Comparison of ENCODE assay signal across 10 cellular contexts in genomic region chr2:219368690-219369108, GRCh38. TPM values are rescaled to one million over a fixed set of nuclear protein-coding genes. Genes with fewer than 3 reads are reported as not detected.
DNase-seq lines count a peak whose midpoint lies in the region; ATAC-seq, FAIRE-seq and TF ChIP-seq lines count a peak whose summit lies in the region.
"Had no signal": no experiment of that assay in that cellular context is flagged by ENCODE, and none has a peak within 500 bp of the region (broad histone marks: within the 10 kb centered on the region; RNA-seq: fewer than 3 reads in every experiment).

No MANE protein-coding gene starts in this region.

- CTCF ChIA-PET in BJ (lab: Yijun Ruan, JAX) = interaction anchor here (0.6 to 3.6 kb wide), 6 partner anchors 10 to 209 kb away, joined by 3 to 15 read pairs (median 4); no protein-coding TSS in a partner anchor

- no peak overlapping the region for H2AFZ ChIP-seq in osteoblast (ENCODE audit: low read length)

- H3K79me2 ChIP-seq in osteoblast (ENCODE audit: insufficient read depth, low read length) = no peaks in the 10 kb centered on the region

- ATAC-seq in SK-N-SH treated with all-trans-retinoic acid at 6 μM for 48 hours = peak; percentile 94
- no peak for ATAC-seq in GM21737 (IDR thresholded peaks at IDR 0.05; ENCODE audit: unreplicated experiment)

- no peaks in the 10 kb centered on the region for H4K20me1 ChIP-seq in osteoblast (ENCODE audit: insufficient read depth, low read length)

- POLR2A ChIA-PET in BJ (lab: Charles Lee) = interaction anchor here (0.5 kb wide), 1 partner anchor 318 kb away, joined by 5 read pairs; no protein-coding TSS in a partner anchor

- H3K27me3 ChIP-seq in BJ (ENCODE audit: control insufficient read depth, insufficient read depth, low read length) = no peaks in the 10 kb centered on the region
- H3K27me3 ChIP-seq in osteoblast (ENCODE audit: insufficient read depth, low read length) = no peaks in the 10 kb centered on the region
- H3K27me3 ChIP-seq: cardiac muscle cell had no signal

- in situ Hi-C loops in KBM-7 (cut with MboI; ENCODE audit: low pct_unique_long_range_greater_than_20kb, low sequenced_read_pairs) = no loop called here

- peaks cover 3% of the 10 kb centered on the region for H3K36me3 ChIP-seq in BJ (ENCODE audit: control insufficient read depth, insufficient read depth, low read length)
- peaks cover 2% of the 10 kb centered on the region for H3K36me3 ChIP-seq in osteoblast (ENCODE audit: insufficient read depth, low read length)

- H3K4me2 ChIP-seq in osteoblast (ENCODE audit: insufficient read depth, low read length) = peak overlapping the region; percentile 69

- DNase-seq in BJ (ENCODE audit: low read depth) = peak; percentile 88
- DNase-seq in fibroblast of the conjunctiva (ENCODE audit: low read depth) = peak; percentile 66
- peak; percentile 57 for DNase-seq in osteoblast (ENCODE audit: insufficient read length, low spot score, missing footprints)
- DNase-seq in activated T-cell treated with anti-CD3 and anti-CD28 coated beads for 4 hours = no peak
- DNase-seq in urothelium cell line (ENCODE audit: low spot score) = no peak
- DNase-seq in KBM-7 = no peak

- H3K4me3 ChIP-seq in BJ (ENCODE audit: low read depth, low read length) (no peak overlapping the region), osteoblast (ENCODE audit: insufficient read depth, low read length) (peak overlapping the region; percentile 58)
- H3K4me3 ChIP-seq: cardiac muscle cell had no signal

- TF ChIP-seq CTCF in BJ (IDR thresholded peaks at IDR 0.05; ENCODE audit: insufficient read depth, low read depth, low read length) (no peak), osteoblast (IDR thresholded peaks at IDR 0.05; ENCODE audit: extremely low read depth, low read depth, low read length) (no peak)

- H3K9me3 ChIP-seq in osteoblast (ENCODE audit: low read depth, low read length) = no peaks in the 10 kb centered on the region

- no peak for FAIRE-seq in urothelium cell line (lab: Jason Lieb, UNC)
- FAIRE-seq: kidney had no signal

- peaks cover 14% of the 10 kb centered on the region for H3K4me1 ChIP-seq in osteoblast (ENCODE audit: insufficient read depth, low read length)

- peak overlapping the region; percentile 72 for H3K27ac ChIP-seq in osteoblast (ENCODE audit: low read depth, low read length)
- H3K27ac ChIP-seq: cardiac muscle cell had no signal

TF ChIP-seq in SK-N-SH treated with all-trans-retinoic acid at 6 μM for 48 hours, 23 proteins besides CTCF, POLR2A, EP300 and RAD21:
- TF ChIP-seq TOX (CRISPR knock-in tag; IDR thresholded peaks at IDR 0.05; ENCODE audit: borderline replicate concordance) = no peak
- no peak for TF ChIP-seq RARB (CRISPR knock-in tag; IDR thresholded peaks at IDR 0.05)
- no peak for TF ChIP-seq PPARA (CRISPR knock-in tag; IDR thresholded peaks at IDR 0.05; ENCODE audit: borderline replicate concordance)
- TF ChIP-seq TCF4 (CRISPR knock-in tag; IDR thresholded peaks at IDR 0.05; ENCODE audit: borderline replicate concordance) = no peak
- no peak for TF ChIP-seq CREB5 (CRISPR knock-in tag; IDR thresholded peaks at IDR 0.05; ENCODE audit: low read depth)
- peak; percentile 46; the same call in 1 of the 2 replicates for TF ChIP-seq ZNF8 (CRISPR knock-in tag; IDR thresholded peaks at IDR 0.05)
- no peak for TF ChIP-seq POU6F1 (CRISPR knock-in tag; IDR thresholded peaks at IDR 0.05; ENCODE audit: borderline replicate concordance, low read depth)
- TF ChIP-seq ISL1 (CRISPR knock-in tag; IDR thresholded peaks at IDR 0.05) = peak; percentile 58
- TF ChIP-seq ARNTL (CRISPR knock-in tag; IDR thresholded peaks at IDR 0.05; ENCODE audit: borderline replicate concordance, low read depth) = no peak

RNA-seq across cellular contexts. Expression of gene DNPEP, which starts 19.0 kb away (rescaled TPM):
- polyA plus RNA-seq in BJ (2011; rRNA removed) = 69.2 and 134 TPM in 2 replicates
- polyA minus RNA-seq in BJ (2011; rRNA and poly(A)+ RNA removed) = 63.4 and 85.1 TPM in 2 replicates
- 60.7 and 67.3 TPM in 2 replicates for total RNA-seq in osteoblast

RNA-seq across cellular contexts. Expression of gene RESP18, which starts 36.2 kb away (rescaled TPM):
- not detected in 2 replicates for polyA plus RNA-seq in BJ (2011; rRNA removed)
- not detected in 2 replicates for polyA minus RNA-seq in BJ (2011; rRNA and poly(A)+ RNA removed)
- not detected in 2 replicates for total RNA-seq in osteoblast
- total RNA-seq: cardiac muscle cell, kidney had no signal
- polyA plus RNA-seq: cardiac muscle cell had no signal

RNA-seq across cellular contexts. Expression of gene DES, which starts 49.5 kb away (rescaled TPM):
- 5.4 and 7.0 TPM in 2 replicates for polyA plus RNA-seq in BJ (2011; rRNA removed)
- polyA minus RNA-seq in BJ (2011; rRNA and poly(A)+ RNA removed) = 9.1 and 19.6 TPM in 2 replicates
- total RNA-seq in osteoblast = 0.72 and 1.2 TPM in 2 replicates

RNA-seq across cellular contexts. Expression of gene PTPRN, which starts 59.5 kb away (rescaled TPM):
- 3.2 and 7.0 TPM in 2 replicates for polyA plus RNA-seq in BJ (2011; rRNA removed)
- polyA minus RNA-seq in BJ (2011; rRNA and poly(A)+ RNA removed) = 1.9 and 5.6 TPM in 2 replicates
- total RNA-seq in osteoblast = under 0.01 and 1.2 TPM in 2 replicates
- total RNA-seq: kidney had no signal

Comparison
In these comparisons a context has a peak if more than half of its experiments do, and no peak if none do; other contexts are left out.
1. DNase-seq: peak in BJ (single experiment), fibroblast of the conjunctiva (single experiment) and osteoblast (single experiment); none in activated T-cell treated with anti-CD3 and anti-CD28 coated beads for 4 hours (single experiment), urothelium cell line (single experiment) and KBM-7 (single experiment).